In the genomic region with DNA sequence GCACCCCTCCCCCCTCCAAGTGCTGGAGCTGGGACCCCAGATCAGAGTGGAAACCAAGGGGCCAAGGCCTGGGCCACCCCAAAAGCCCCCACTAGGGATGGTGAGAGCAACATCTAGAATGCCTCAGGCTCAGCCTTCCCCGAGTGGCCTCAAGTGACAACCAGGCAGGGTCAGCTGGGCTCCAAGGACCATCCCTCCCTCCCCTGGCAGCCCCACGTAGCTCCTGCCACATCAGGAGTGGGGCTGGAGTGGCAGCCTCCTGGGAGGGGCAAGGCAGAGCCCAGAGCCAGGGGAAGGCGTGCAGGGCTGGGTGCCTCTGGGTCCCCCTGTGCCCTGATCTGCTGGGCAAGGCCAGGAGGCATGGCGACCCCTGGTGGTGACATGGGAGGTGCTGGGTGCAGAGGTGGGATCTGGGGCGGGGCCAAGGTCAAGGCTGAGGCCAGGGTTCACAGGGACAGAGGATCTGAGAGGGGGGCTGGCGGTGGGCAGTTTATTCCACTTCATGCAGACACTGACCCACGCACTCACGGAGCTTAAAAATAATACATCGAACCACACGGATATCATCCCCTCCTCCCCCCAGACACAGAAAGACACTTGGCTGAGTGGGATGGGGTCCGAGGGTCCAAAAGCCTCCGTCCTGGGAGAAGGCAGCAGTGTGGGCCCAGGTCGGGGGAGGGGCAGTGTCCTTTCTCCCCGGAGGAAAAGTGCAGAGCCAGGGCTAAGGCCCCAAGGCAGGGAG, we compare ENCODE assay signal across 8 cellular contexts. TPM values are rescaled to one million over a fixed set of nuclear protein-coding genes. Genes with fewer than 3 reads are reported as not detected.
DNase-seq lines count a peak whose midpoint lies in the region; ATAC-seq, FAIRE-seq and TF ChIP-seq lines count a peak whose summit lies in the region.

No MANE protein-coding gene starts in this region.

- intact Hi-C loops in lower leg skin (cut with DNase I; ENCODE audit: low total_unique reads) = loop anchor here (5.0 kb wide), 1 partner anchor 47 kb away; no protein-coding TSS in a partner anchor

- peak; percentile 98 to 99 for ATAC-seq in activated CD4-positive, CD25-positive, alpha-beta regulatory T cell treated with anti-CD3 and anti-CD28 coated beads, Interleukin-2, amount 50 U/mL, for 24 hours
- no peak for ATAC-seq in HG02623 (IDR thresholded peaks at IDR 0.05; ENCODE audit: unreplicated experiment)

- TF ChIP-seq POLR2A in H54 (IDR thresholded peaks at IDR 0.05; ENCODE audit: low read depth, low read length) (no peak), lower leg skin (IDR thresholded peaks at IDR 0.05) (no peak)

- TF ChIP-seq CTCF in D721Med (IDR thresholded peaks at IDR 0.05; ENCODE audit: insufficient read depth, missing control alignments) = peak; percentile 76
- TF ChIP-seq CTCF in lower leg skin (IDR thresholded peaks at IDR 0.05) = peak in 1 of 3 donors; percentile 87

- FAIRE-seq in D721Med (lab: Jason Lieb, UNC) (no peak), H54 (lab: Jason Lieb, UNC) (no peak)

- 44 to 49% methylated on average over 9 to 14 of the region's 14 CpGs for WGBS in lower leg skin, 2 donors

- DNase-seq in D721Med (ENCODE audit: insufficient read length, low spot score) (peak; percentile 95), H54 (ENCODE audit: insufficient read length, low spot score) (peak; percentile 72), NCI-H2196 (lab: John Stamatoyannopoulos, UW; ENCODE audit: unreplicated experiment) (peak; percentile 73), lower leg skin (ENCODE audit: low spot score in 2 of 2) (peak; percentile 73 to 97)
- DNase-seq in central memory CD4-positive, alpha-beta T cell = peak; percentile 80
- peak; percentile 79 to 92 (median 85) for DNase-seq in stimulated activated CD4-positive, alpha-beta T cell treated with anti-CD3 and anti-CD28 coated beads, TNF-alpha, amount 100 ng/mL, for 4 hours (ENCODE audit: low read depth in 3 of 3)

- no peak overlapping the region for H3K4me3 ChIP-seq in lower leg skin (ENCODE audit: low read depth, poor library complexity, severe bottlenecking)

RNA-seq across cellular contexts. Expression of gene EHD1, which starts 15.8 kb away (rescaled TPM):
- 10 to 100 TPM; 81.0 to 98.9 (median 90.5) TPM for total RNA-seq in lower leg skin

RNA-seq across cellular contexts. Expression of gene ATG2A, which starts 22.8 kb away (rescaled TPM):
- 100 to 1,000 TPM in 1 of 4 donors, 10 to 100 TPM in 3; 73.8 to 118 (median 91.2) TPM for total RNA-seq in lower leg skin

RNA-seq across cellular contexts. Expression of gene PPP2R5B, which starts 30.2 kb away (rescaled TPM):
- total RNA-seq in lower leg skin = 10 to 100 TPM; 21.8 to 43.6 (median 34.0) TPM

RNA-seq across cellular contexts. Expression of gene GPHA2, which starts 41.5 kb away (rescaled TPM):
- not detected for total RNA-seq in lower leg skin

RNA-seq across cellular contexts. Expression of gene CDC42BPG, which starts 49.8 kb away (rescaled TPM):
- total RNA-seq in lower leg skin = 10 to 100 TPM; 40.3 to 81.3 (median 50.1) TPM
